14 cellular contexts compared by ENCODE assay signal in the genomic region with DNA sequence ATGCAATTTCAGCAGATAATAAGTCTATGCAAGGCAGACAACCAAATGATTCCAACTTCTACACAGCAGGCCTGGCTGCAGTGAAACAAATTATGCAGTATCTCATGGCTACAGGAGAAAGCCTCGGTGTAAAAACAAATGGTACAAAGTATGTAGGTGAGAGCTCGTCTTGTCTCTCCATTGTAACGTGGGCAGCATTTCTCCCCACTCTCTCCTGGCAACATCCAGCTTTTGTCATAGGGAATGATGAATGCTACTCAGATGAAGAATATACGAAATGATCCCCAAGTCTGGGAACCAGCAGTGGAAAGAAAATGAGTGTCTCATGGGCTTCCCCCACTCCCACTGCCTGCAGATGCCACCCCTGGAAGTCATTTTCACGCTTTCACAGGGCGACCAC. TPM values are rescaled to one million over a fixed set of nuclear protein-coding genes. Genes with fewer than 3 reads are reported as not detected.
A peak's percentile ranks its signal among the peaks of the same experiment; 100 is the strongest.
DNase-seq lines count a peak whose midpoint lies in the region; ATAC-seq lines count a peak whose summit lies in the region.
"Had no signal": no experiment of that assay in that cellular context is flagged by ENCODE, and none has a peak within 500 bp of the region (broad histone marks: within the 10 kb centered on the region; RNA-seq: fewer than 3 reads in every experiment).

No MANE protein-coding gene starts in this region.

- H3K27ac Mint-ChIP-seq in activated naive CD4-positive, alpha-beta T cell treated with anti-CD3 and anti-CD28 coated beads for 36 hours, result peak overlapping the region; percentile 14
- H3K27ac Mint-ChIP-seq in activated naive CD4-positive, alpha-beta T cell treated with anti-CD3 and anti-CD28 coated beads, Interleukin-2, amount 50 U/mL, for 72 hours, result peak overlapping the region in 1 of 2 donors; percentile 22
- H3K27ac Mint-ChIP-seq in activated T-helper 2 cell treated with anti-CD3 and anti-CD28 coated beads, Interferon-gamma antibody, Interleukin-2, Interleukin-4, amounts not matched to agents 10 μg/mL and 5 μg/mL and 100 μg/mL, durations not matched to agents 14 hours and 24 hours and 36 hours, result no peak overlapping the region
- no peak overlapping the region for H3K27ac Mint-ChIP-seq in naive thymus-derived CD4-positive, alpha-beta T cell

- H3K36me3 ChIP-seq in naive thymus-derived CD4-positive, alpha-beta T cell (ENCODE audit: control insufficient read depth in 2 of 3, insufficient read depth in 3 of 3, low read length in 3 of 3), result peaks cover 0 to 5% (median 0%) of the 10 kb centered on the region in 3 experiments
- H3K36me3 ChIP-seq: HAP-1 had no signal

- CTCF ChIA-PET in activated naive CD4-positive, alpha-beta T cell treated with anti-CD3 and anti-CD28 coated beads for 36 hours (lab: Charles Lee), result interaction anchor here (1.3 to 2.0 kb wide), 5 partner anchors 16 to 156 kb away, joined by 4 to 7 read pairs (median 4); no protein-coding TSS in a partner anchor
- CTCF ChIA-PET in naive thymus-derived CD4-positive, alpha-beta T cell (lab: Charles Lee), result interaction anchor here (1.0 to 1.6 kb wide), 2 partner anchors 13 to 35 kb away, joined by 4 to 5 read pairs; no protein-coding TSS in a partner anchor

- no peaks in the 10 kb centered on the region for H3K27me3 Mint-ChIP-seq in activated naive CD4-positive, alpha-beta T cell treated with anti-CD3 and anti-CD28 coated beads for 36 hours (ENCODE audit: low read depth)
- no peaks in the 10 kb centered on the region for H3K27me3 Mint-ChIP-seq in activated T-helper 2 cell treated with anti-CD3 and anti-CD28 coated beads, Interferon-gamma antibody, Interleukin-2, Interleukin-4, amounts not matched to agents 10 μg/mL and 5 μg/mL and 100 μg/mL, durations not matched to agents 14 hours and 24 hours and 36 hours (ENCODE audit: low read depth)
- no peaks in the 10 kb centered on the region for H3K27me3 Mint-ChIP-seq in naive thymus-derived CD4-positive, alpha-beta T cell

- ATAC-seq in activated naive CD4-positive, alpha-beta T cell treated with anti-CD3 and anti-CD28 coated beads, Interleukin-2, amount 50 U/mL, for 72 hours, result no peak
- ATAC-seq in naive thymus-derived CD4-positive, alpha-beta T cell, result no peak
- ATAC-seq: K562 had no signal

- intact Hi-C loops in activated naive CD4-positive, alpha-beta T cell treated with anti-CD3 and anti-CD28 coated beads for 36 hours (cut with micrococcal nuclease), result loop anchor here (10.0 kb wide), 2 partner anchors 356 to 686 kb away; partner anchors contain the start of gene REV3L
- intact Hi-C loops in activated T-helper 2 cell treated with anti-CD3 and anti-CD28 coated beads, Interferon-gamma antibody, Interleukin-2, Interleukin-4, amounts not matched to agents 10 μg/mL and 5 μg/mL and 100 μg/mL, durations not matched to agents 14 hours and 24 hours and 36 hours (cut with micrococcal nuclease), result no loop called here
- intact Hi-C loops in naive thymus-derived CD4-positive, alpha-beta T cell (cut with micrococcal nuclease), result loop anchor here in 1 of 2 donors (10.0 kb wide), 1 partner anchor 356 kb away; the partner anchor contains the start of gene REV3L

- no peak for DNase-seq in activated naive CD4-positive, alpha-beta T cell treated with anti-CD3 and anti-CD28 coated beads for 36 hours
- no peak for DNase-seq in activated naive CD4-positive, alpha-beta T cell treated with anti-CD3 and anti-CD28 coated beads, Interleukin-2, amount 50 U/mL, for 72 hours (ENCODE audit: low spot score in 2 of 2)
- DNase-seq in activated T-helper 2 cell treated with anti-CD3 and anti-CD28 coated beads, Interferon-gamma antibody, Interleukin-2, Interleukin-4, amounts not matched to agents 10 μg/mL and 5 μg/mL and 100 μg/mL, durations not matched to agents 14 hours and 24 hours and 36 hours (ENCODE audit: low spot score), result no peak
- no peak for DNase-seq in naive thymus-derived CD4-positive, alpha-beta T cell
- DNase-seq in activated gamma-delta T cell treated with Interleukin-2 at 50 U/mL for 16 hours (no peak), cerebellar cortex (ENCODE audit: low spot score) (no peak), GOT3 (lab: John Stamatoyannopoulos, UW) (no peak)
- DNase-seq: NCI-H1436 treated with DMSO at 0.1 percent for 48 hours, NCI-H2029 treated with DMSO at 0.1 percent for 48 hours, NCI-H748 treated with DMSO at 0.1 percent for 48 hours, RPMI8226, SIG-M5 had no signal

- POLR2A ChIA-PET in naive thymus-derived CD4-positive, alpha-beta T cell (lab: Charles Lee), result interaction anchor here (0.9 to 1.8 kb wide), 7 partner anchors 10 to 81 kb away, joined by 3 to 6 read pairs (median 3); no protein-coding TSS in a partner anchor

- H3K4me3 ChIP-seq in naive thymus-derived CD4-positive, alpha-beta T cell (ENCODE audit: low read length), result no peak overlapping the region
- H3K4me3 ChIP-seq: HAP-1, K562 had no signal

- H3K9me3 ChIP-seq in naive thymus-derived CD4-positive, alpha-beta T cell (ENCODE audit: control insufficient read depth in 2 of 3, low read length in 3 of 3), result no peaks in the 10 kb centered on the region
- H3K9me3 ChIP-seq: HAP-1 had no signal

- H3K4me1 Mint-ChIP-seq in activated naive CD4-positive, alpha-beta T cell treated with anti-CD3 and anti-CD28 coated beads for 36 hours (ENCODE audit: low read depth), result peaks cover 44% of the 10 kb centered on the region
- peaks cover 56% of the 10 kb centered on the region for H3K4me1 Mint-ChIP-seq in activated T-helper 2 cell treated with anti-CD3 and anti-CD28 coated beads, Interferon-gamma antibody, Interleukin-2, Interleukin-4, amounts not matched to agents 10 μg/mL and 5 μg/mL and 100 μg/mL, durations not matched to agents 14 hours and 24 hours and 36 hours (ENCODE audit: low read depth)
- peaks cover 6 to 51% (median 8%) of the 10 kb centered on the region in 7 donors for H3K4me1 Mint-ChIP-seq in naive thymus-derived CD4-positive, alpha-beta T cell

- H3K36me3 Mint-ChIP-seq in activated naive CD4-positive, alpha-beta T cell treated with anti-CD3 and anti-CD28 coated beads for 36 hours (ENCODE audit: low read depth), result peaks cover 26% of the 10 kb centered on the region
- H3K36me3 Mint-ChIP-seq in activated naive CD4-positive, alpha-beta T cell treated with anti-CD3 and anti-CD28 coated beads, Interleukin-2, amount 50 U/mL, for 72 hours, result peaks cover 5 to 24% of the 10 kb centered on the region in 2 donors
- peaks cover 45% of the 10 kb centered on the region for H3K36me3 Mint-ChIP-seq in activated T-helper 2 cell treated with anti-CD3 and anti-CD28 coated beads, Interferon-gamma antibody, Interleukin-2, Interleukin-4, amounts not matched to agents 10 μg/mL and 5 μg/mL and 100 μg/mL, durations not matched to agents 14 hours and 24 hours and 36 hours (ENCODE audit: low read depth)
- peaks cover 0 to 43% (median under 1%) of the 10 kb centered on the region in 5 donors for H3K36me3 Mint-ChIP-seq in naive thymus-derived CD4-positive, alpha-beta T cell

- no peak overlapping the region for H3K4me3 Mint-ChIP-seq in activated naive CD4-positive, alpha-beta T cell treated with anti-CD3 and anti-CD28 coated beads for 36 hours
- H3K4me3 Mint-ChIP-seq in activated T-helper 2 cell treated with anti-CD3 and anti-CD28 coated beads, Interferon-gamma antibody, Interleukin-2, Interleukin-4, amounts not matched to agents 10 μg/mL and 5 μg/mL and 100 μg/mL, durations not matched to agents 14 hours and 24 hours and 36 hours (ENCODE audit: low read depth), result peak overlapping the region; percentile 40
- peak overlapping the region in 2 of 10 donors; percentile 27 to 60 for H3K4me3 Mint-ChIP-seq in naive thymus-derived CD4-positive, alpha-beta T cell

- peaks cover 89 to 100% of the 10 kb centered on the region in 2 donors for H3K4me1 ChIP-seq in naive thymus-derived CD4-positive, alpha-beta T cell (ENCODE audit: control insufficient read depth in 2 of 2, insufficient read depth in 2 of 2, low read length in 2 of 2)
- H3K4me1 ChIP-seq: HAP-1 had no signal

- H3K9me3 Mint-ChIP-seq in activated naive CD4-positive, alpha-beta T cell treated with anti-CD3 and anti-CD28 coated beads for 36 hours, result no peaks in the 10 kb centered on the region
- no peaks in the 10 kb centered on the region for H3K9me3 Mint-ChIP-seq in activated naive CD4-positive, alpha-beta T cell treated with anti-CD3 and anti-CD28 coated beads, Interleukin-2, amount 50 U/mL, for 72 hours
- no peaks in the 10 kb centered on the region for H3K9me3 Mint-ChIP-seq in activated T-helper 2 cell treated with anti-CD3 and anti-CD28 coated beads, Interferon-gamma antibody, Interleukin-2, Interleukin-4, amounts not matched to agents 10 μg/mL and 5 μg/mL and 100 μg/mL, durations not matched to agents 14 hours and 24 hours and 36 hours
- no peaks in the 10 kb centered on the region for H3K9me3 Mint-ChIP-seq in naive thymus-derived CD4-positive, alpha-beta T cell

- H3K27me3 ChIP-seq in naive thymus-derived CD4-positive, alpha-beta T cell (ENCODE audit: control insufficient read depth in 2 of 2, insufficient read depth in 2 of 2, low read length in 2 of 2), result no peaks in the 10 kb centered on the region

- peak overlapping the region; percentile 62 for H3K27ac ChIP-seq in naive thymus-derived CD4-positive, alpha-beta T cell (ENCODE audit: low read depth, low read length)

RNA-seq across cellular contexts. Expression of gene FYN, which starts 32.4 kb away (rescaled TPM):
- 100 to 1,000 TPM; 236 to 244 TPM for total RNA-seq in activated naive CD4-positive, alpha-beta T cell treated with anti-CD3 and anti-CD28 coated beads for 36 hours
- total RNA-seq in activated naive CD4-positive, alpha-beta T cell treated with anti-CD3 and anti-CD28 coated beads, Interleukin-2, amount 50 U/mL, for 72 hours, result 100 to 1,000 TPM; 287 to 304 TPM
- total RNA-seq in activated T-helper 2 cell treated with anti-CD3 and anti-CD28 coated beads, Interferon-gamma antibody, Interleukin-2, Interleukin-4, amounts not matched to agents 10 μg/mL and 5 μg/mL and 100 μg/mL, durations not matched to agents 14 hours and 24 hours and 36 hours, result 359 TPM in 2 replicates
- 100 to 1,000 TPM; 200 to 720 (median 447) TPM for total RNA-seq in naive thymus-derived CD4-positive, alpha-beta T cell
- polyA plus RNA-seq in naive thymus-derived CD4-positive, alpha-beta T cell, result 100 to 1,000 TPM; 226 to 330 TPM
